26 cellular contexts compared by ENCODE assay signal in the genomic region with DNA sequence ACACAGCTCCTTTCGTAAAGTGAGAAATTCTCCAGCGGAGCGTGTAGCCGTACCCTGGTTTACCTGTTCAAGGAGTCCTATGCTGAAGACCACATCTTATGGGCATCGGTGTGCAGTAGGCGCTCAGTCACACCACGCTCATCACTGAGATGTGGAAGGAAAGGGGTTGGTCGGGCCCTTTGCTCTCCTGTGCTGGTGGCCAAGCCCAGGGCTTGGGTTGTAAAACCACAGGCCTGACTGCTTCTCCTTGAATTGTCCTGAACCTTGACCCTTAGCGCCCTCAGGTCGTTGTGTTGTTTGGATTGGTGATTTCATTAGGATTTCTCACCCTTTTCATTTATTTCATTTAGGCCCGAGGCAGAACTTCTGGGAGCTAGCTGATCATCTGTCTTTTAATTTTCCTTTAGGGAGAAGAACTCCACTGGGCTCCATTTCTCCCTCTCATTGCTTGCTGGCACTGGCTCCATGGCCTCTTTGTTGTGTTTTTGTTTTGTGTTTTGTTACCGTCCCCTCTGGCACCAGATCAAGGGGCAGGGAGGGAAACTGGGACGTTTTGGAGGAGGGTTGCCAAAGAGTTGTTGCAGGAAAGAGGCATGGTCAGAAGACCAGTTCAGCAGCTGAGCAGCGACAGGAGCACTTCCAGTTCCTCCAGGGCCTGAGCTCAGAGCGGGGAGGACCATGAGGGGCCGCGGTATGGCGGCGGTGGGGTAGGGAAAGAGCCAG.
A peak's percentile ranks its signal among the peaks of the same experiment; 100 is the strongest.
DNase-seq lines count a peak whose midpoint lies in the region; ATAC-seq lines count a peak whose summit lies in the region.
"Had no signal": no experiment of that assay in that cellular context is flagged by ENCODE, and none has a peak within 500 bp of the region (broad histone marks: within the 10 kb centered on the region; RNA-seq: fewer than 3 reads in every experiment).

No MANE protein-coding gene starts in this region.

- DNase-seq in astrocyte of the hippocampus (ENCODE audit: low read depth, low spot score): peak; percentile 32
- no peak for DNase-seq in left colon
- DNase-seq in nucleus accumbens (lab: John Stamatoyannopoulos, UW): peak in 40 of 56 donors; percentile 4 to 78 (median 36)
- no peak for DNase-seq in activated T-cell treated with anti-CD3 and anti-CD28 coated beads, Interleukin-2, amount 50 U/mL, for 4 hours
- no peak for DNase-seq in NCI-H226
- DNase-seq in NOMO-1 treated with DMSO at 0.1 percent for 48 hours (lab: John Stamatoyannopoulos, UW; ENCODE audit: unreplicated experiment): no peak
- no peak for DNase-seq in H4 (ENCODE audit: low spot score)
- DNase-seq: activated CD4-positive, alpha-beta T cell treated with anti-CD3 and anti-CD28 coated beads, Interleukin-2, amount 10 ng/mL, durations not matched to agents 24 days and 14 days; activated CD8-positive, alpha-beta memory T cell treated with anti-CD3 and anti-CD28 coated beads for 24 hours; activated T-cell treated with anti-CD3 and anti-CD28 coated beads for 4 hours; amniotic stem cell; CD4-positive, alpha-beta memory T cell; DMS 273 treated with DMSO at 0.1 percent for 48 hours; gastrocnemius medialis; IMR-90; natural killer cell; NCI-H1048; ovary; RPMI8226; stimulated activated CD4-positive, alpha-beta T cell treated with anti-CD3 and anti-CD28 coated beads, Interleukin-1b, Interleukin-23, amount 100 ng/mL, for 48 hours; stimulated activated naive CD8-positive, alpha-beta T cell treated with anti-CD3 and anti-CD28 coated beads, Interleukin-15, Interleukin-2, amounts not matched to agents 100 U/mL and 50 U/mL, for 24 hours had no signal

- intact Hi-C loops in left colon (cut with DNase I, micrococcal nuclease): no loop called here

- H3K27me3 ChIP-seq in BLaER1: no peaks in the 10 kb centered on the region
- H3K27me3 ChIP-seq: gastrocnemius medialis, ovary, SJSA1 had no signal

- no peaks in the 10 kb centered on the region for H3K4me1 Mint-ChIP-seq in activated T-cell treated with anti-CD3 and anti-CD28 coated beads, Interleukin-2, amount 50 U/mL, for 4 hours (ENCODE audit: low read depth)
- H3K4me1 Mint-ChIP-seq: activated CD4-positive, alpha-beta T cell treated with anti-CD3 and anti-CD28 coated beads, Interleukin-2, amount 10 ng/mL, durations not matched to agents 24 days and 14 days; activated naive CD4-positive, alpha-beta T cell treated with anti-CD3 and anti-CD28 coated beads, Interleukin-2, amount 50 U/mL, for 24 hours; CD4-positive, alpha-beta memory T cell; natural killer cell had no signal

- peaks cover 57% of the 10 kb centered on the region for H3K4me1 ChIP-seq in BLaER1
- H3K4me1 ChIP-seq: A549, gastrocnemius medialis, SJSA1 had no signal

- no peak overlapping the region for H3K4me3 Mint-ChIP-seq in activated T-cell treated with anti-CD3 and anti-CD28 coated beads, Interleukin-2, amount 50 U/mL, for 4 hours
- H3K4me3 Mint-ChIP-seq: activated CD4-positive, alpha-beta T cell treated with anti-CD3 and anti-CD28 coated beads, Interleukin-2, amount 10 ng/mL, durations not matched to agents 24 days and 14 days; activated naive CD4-positive, alpha-beta T cell treated with anti-CD3 and anti-CD28 coated beads, Interleukin-2, amount 50 U/mL, for 24 hours; CD4-positive, alpha-beta memory T cell; natural killer cell had no signal

- no peaks in the 10 kb centered on the region for H3K27me3 Mint-ChIP-seq in activated T-cell treated with anti-CD3 and anti-CD28 coated beads, Interleukin-2, amount 50 U/mL, for 4 hours (ENCODE audit: low read depth)
- H3K27me3 Mint-ChIP-seq: activated CD4-positive, alpha-beta T cell treated with anti-CD3 and anti-CD28 coated beads, Interleukin-2, amount 10 ng/mL, durations not matched to agents 24 days and 14 days; activated naive CD4-positive, alpha-beta T cell treated with anti-CD3 and anti-CD28 coated beads, Interleukin-2, amount 50 U/mL, for 24 hours; CD4-positive, alpha-beta memory T cell had no signal

- no peak overlapping the region for H3K27ac ChIP-seq in BLaER1
- H3K27ac ChIP-seq: A549, gastrocnemius medialis, ovary, SJSA1, thoracic aorta had no signal

- no peak overlapping the region for H3K4me3 ChIP-seq in BLaER1
- H3K4me3 ChIP-seq: A549, gastrocnemius medialis, ovary, SJSA1, thoracic aorta had no signal

- H3K36me3 ChIP-seq in BLaER1: peaks cover 17% of the 10 kb centered on the region
- H3K36me3 ChIP-seq: gastrocnemius medialis, ovary, SJSA1, thoracic aorta had no signal

- no peaks in the 10 kb centered on the region for H3K36me3 Mint-ChIP-seq in activated T-cell treated with anti-CD3 and anti-CD28 coated beads, Interleukin-2, amount 50 U/mL, for 4 hours (ENCODE audit: insufficient read depth)
- H3K36me3 Mint-ChIP-seq: activated naive CD4-positive, alpha-beta T cell treated with anti-CD3 and anti-CD28 coated beads, Interleukin-2, amount 50 U/mL, for 24 hours; CD4-positive, alpha-beta memory T cell; natural killer cell had no signal

- H3K9ac ChIP-seq in BLaER1: no peak overlapping the region

- ATAC-seq in left colon: peak; percentile 72
- ATAC-seq in activated T-cell treated with anti-CD3 and anti-CD28 coated beads, Interleukin-2, amount 50 U/mL, for 4 hours: no peak
- ATAC-seq: A549; gastrocnemius medialis; natural killer cell; stimulated activated naive CD8-positive, alpha-beta T cell treated with anti-CD3 and anti-CD28 coated beads, Interleukin-15, Interleukin-2, amounts not matched to agents 100 U/mL and 50 U/mL, for 24 hours had no signal

- no peaks in the 10 kb centered on the region for H3K9me3 Mint-ChIP-seq in activated T-cell treated with anti-CD3 and anti-CD28 coated beads, Interleukin-2, amount 50 U/mL, for 4 hours
- H3K9me3 Mint-ChIP-seq: activated CD4-positive, alpha-beta T cell treated with anti-CD3 and anti-CD28 coated beads, Interleukin-2, amount 10 ng/mL, durations not matched to agents 24 days and 14 days; activated naive CD4-positive, alpha-beta T cell treated with anti-CD3 and anti-CD28 coated beads, Interleukin-2, amount 50 U/mL, for 24 hours; natural killer cell had no signal

- no peaks in the 10 kb centered on the region for H3K9me3 ChIP-seq in BLaER1
- H3K9me3 ChIP-seq: A549, gastrocnemius medialis, ovary, thoracic aorta had no signal

- peak overlapping the region; percentile 81; the same call in 1 of the 2 replicates for H3K4me2 ChIP-seq in BLaER1
- H3K4me2 ChIP-seq: A549 had no signal

- H4K20me1 ChIP-seq in BLaER1: no peaks in the 10 kb centered on the region

Comparison
In these comparisons a context has a peak if more than half of its experiments do, and no peak if none do; other contexts are left out.
1. DNase-seq: peak in astrocyte of the hippocampus (single experiment) and nucleus accumbens (40 of 56); none in left colon (0 of 2), activated T-cell treated with anti-CD3 and anti-CD28 coated beads, Interleukin-2, amount 50 U/mL, for 4 hours (single experiment), NCI-H226 (single experiment), NOMO-1 treated with DMSO at 0.1 percent for 48 hours (single experiment) and H4 (single experiment).